Comparison of ENCODE assay signal across 8 cellular contexts in genomic region chr14:62117010-62117717, GRCh38.
DNase-seq lines count a peak whose midpoint lies in the region; ATAC-seq and TF ChIP-seq lines count a peak whose summit lies in the region.

No MANE protein-coding gene starts in this region.

- H2AFZ ChIP-seq in GM23248 (no peak overlapping the region), mammary epithelial cell (ENCODE audit: low read depth, low read length) (no peak overlapping the region)

- peak; percentile 99 for ATAC-seq in activated B cell treated with CpG ODN at 0.5 μM for 24 hours (ENCODE audit: low read depth)

- no peaks in the 10 kb centered on the region for H3K9me2 ChIP-seq in GM23248 (ENCODE audit: insufficient read depth)

- DNase-seq in DMS53 (lab: John Stamatoyannopoulos, UW) = peak; percentile 89
- peak; percentile 60 for DNase-seq in GM23248
- peak; percentile 97 for DNase-seq in NCI-H1092 treated with DMSO at 0.1 percent for 48 hours (lab: John Stamatoyannopoulos, UW)
- DNase-seq in activated B cell treated with CpG ODN at 0.5 μM for 24 hours = peak; percentile 64
- peak; percentile 40 for DNase-seq in mammary epithelial cell
- DNase-seq in islet precursor cell = peak; percentile 98
- peak; percentile 54 for DNase-seq in stimulated activated CD4-positive, alpha-beta T cell treated with anti-CD3 and anti-CD28 coated beads, Interleukin-12 subunit alpha, Interleukin-12 subunit beta, amount 100 ng/mL, for 4 hours
- DNase-seq in SIG-M5 treated with dmso at 0.1 percent for 504 hours (lab: John Stamatoyannopoulos, UW; ENCODE audit: unreplicated experiment) = no peak

- H3K36me3 ChIP-seq in GM23248 (ENCODE audit: low read depth) (no peaks in the 10 kb centered on the region), mammary epithelial cell (ENCODE audit: insufficient read depth, low read length) (no peaks in the 10 kb centered on the region)

- H3K79me2 ChIP-seq in GM23248 (ENCODE audit: insufficient read depth) (no peaks in the 10 kb centered on the region), mammary epithelial cell (ENCODE audit: insufficient read depth, low read length) (no peaks in the 10 kb centered on the region)

- H3K4me1 Mint-ChIP-seq in activated B cell treated with CpG ODN at 0.5 μM for 24 hours = peaks cover 40% of the 10 kb centered on the region

- H3K4me2 ChIP-seq in GM23248 (ENCODE audit: unreplicated experiment) = peak overlapping the region; percentile 23
- peak overlapping the region; percentile 49 for H3K4me2 ChIP-seq in mammary epithelial cell (ENCODE audit: insufficient read depth, low read depth, low read length)

- H3K27ac ChIP-seq in GM23248 (no peak overlapping the region), mammary epithelial cell (ENCODE audit: insufficient read depth, low read depth, low read length) (no peak overlapping the region)

- 8 to 9% methylated on average over 54 to 55 of the region's 55 CpGs for WGBS in GM23248 (ENCODE audit: low coverage in 1 of 2, low lambda C conversion rate in 2 of 2, missing lambda C conversion rate in 2 of 2), 2 experiments
- WGBS in mammary epithelial cell (ENCODE audit: low coverage, missing lambda C conversion rate) = 5% methylated on average over 12 of the region's 55 CpGs

- no peaks in the 10 kb centered on the region for H3K27me3 Mint-ChIP-seq in activated B cell treated with CpG ODN at 0.5 μM for 24 hours

- dilution Hi-C loops in mammary epithelial cell (cut with HindIII; ENCODE audit: low sequenced_read_pairs) = no loop called here

- no peaks in the 10 kb centered on the region for H3K4me1 ChIP-seq in GM23248 (ENCODE audit: insufficient read depth)
- no peaks in the 10 kb centered on the region for H3K4me1 ChIP-seq in mammary epithelial cell (ENCODE audit: insufficient read depth, low read length)

- no peaks in the 10 kb centered on the region for H3F3A ChIP-seq in GM23248 (ENCODE audit: insufficient read depth)

- H3K9me3 Mint-ChIP-seq in activated B cell treated with CpG ODN at 0.5 μM for 24 hours = no peaks in the 10 kb centered on the region

- BruUV-seq in mammary epithelial cell (replicated peaks; lab: Mats Ljungman, UMichigan) = no TSS peak

- intact Hi-C loops in activated B cell treated with CpG ODN at 0.5 μM for 24 hours (cut with micrococcal nuclease) (loop anchor here (1.0 to 5.0 kb wide), 4 partner anchors 36 to 790 kb away; no protein-coding TSS in a partner anchor), mammary epithelial cell (cut with micrococcal nuclease) (loop anchor here (2.0 kb wide), 1 partner anchor 192 kb away; no protein-coding TSS in a partner anchor)

- no peaks in the 10 kb centered on the region for H4K20me1 ChIP-seq in GM23248 (ENCODE audit: insufficient read depth)
- H4K20me1 ChIP-seq in mammary epithelial cell (ENCODE audit: insufficient read depth, low read length) = no peaks in the 10 kb centered on the region

- H3K27ac Mint-ChIP-seq in activated B cell treated with CpG ODN at 0.5 μM for 24 hours = peak overlapping the region; percentile 77

- POLR2A ChIA-PET in activated B cell treated with CpG ODN at 0.5 μM for 24 hours (lab: Charles Lee) = interaction anchor here (1.2 to 2.2 kb wide), 3 partner anchors 35 to 192 kb away, joined by 3 to 11 read pairs (median 10); no protein-coding TSS in a partner anchor

- H3K4me3 ChIP-seq in GM23248 = peak overlapping the region; percentile 6; the same call in 1 of the 2 replicates
- H3K4me3 ChIP-seq in mammary epithelial cell (replicated peaks in 1 of 3; ENCODE audit: insufficient read depth in 1 of 3, low read depth in 2 of 3, low read length in 3 of 3) = peak overlapping the region in 2 of 3 experiments; percentile 4 to 15

- H3K36me3 Mint-ChIP-seq in activated B cell treated with CpG ODN at 0.5 μM for 24 hours (ENCODE audit: low read depth) = peaks cover 2% of the 10 kb centered on the region

- H3K4me3 Mint-ChIP-seq in activated B cell treated with CpG ODN at 0.5 μM for 24 hours = peak overlapping the region; percentile 89

- H3K9ac ChIP-seq in GM23248 (no peak overlapping the region), mammary epithelial cell (ENCODE audit: insufficient read depth, low read length) (no peak overlapping the region)

- TF ChIP-seq CTCF in activated B cell treated with CpG ODN at 0.5 μM for 24 hours (IDR thresholded peaks at IDR 0.05) (no peak), mammary epithelial cell (conservative IDR thresholded peaks at IDR 0.05 in 1 of 2, IDR thresholded peaks at IDR 0.05 in 1 of 2; ENCODE audit: extremely low read depth in 1 of 2, insufficient read depth in 1 of 2, low read depth in 1 of 2, low read length in 2 of 2) (peak; percentile 9 to 43)

- H3K27me3 ChIP-seq in GM23248 (replicated peaks; ENCODE audit: insufficient read depth) = peaks cover 83% of the 10 kb centered on the region
- H3K27me3 ChIP-seq in mammary epithelial cell (ENCODE audit: insufficient read depth, low read length) = peaks cover 22% of the 10 kb centered on the region

- H3K9me3 ChIP-seq in GM23248 (ENCODE audit: low read depth) (no peaks in the 10 kb centered on the region), mammary epithelial cell (replicated peaks; ENCODE audit: insufficient read depth, low read length) (no peaks in the 10 kb centered on the region)

- in situ Hi-C loops in GM23248 (cut with MboI) (no loop called here), mammary epithelial cell (cut with MboI; ENCODE audit: low sequenced_read_pairs in 2 of 2) (loop anchor here (25.0 kb wide), 2 partner anchors 655 to 830 kb away; partner anchors contain the start of gene TMEM30B (in 1 of the 2))

- CTCF ChIA-PET in activated B cell treated with CpG ODN at 0.5 μM for 24 hours (lab: Charles Lee) (interaction anchor here (0.8 to 5.0 kb wide), 12 partner anchors 10 to 256 kb away, joined by 3 to 53 read pairs (median 6); no protein-coding TSS in a partner anchor), mammary epithelial cell (lab: Charles Lee; ENCODE audit: low non-redundant PET) (no interaction called here)
